In the genomic region with DNA sequence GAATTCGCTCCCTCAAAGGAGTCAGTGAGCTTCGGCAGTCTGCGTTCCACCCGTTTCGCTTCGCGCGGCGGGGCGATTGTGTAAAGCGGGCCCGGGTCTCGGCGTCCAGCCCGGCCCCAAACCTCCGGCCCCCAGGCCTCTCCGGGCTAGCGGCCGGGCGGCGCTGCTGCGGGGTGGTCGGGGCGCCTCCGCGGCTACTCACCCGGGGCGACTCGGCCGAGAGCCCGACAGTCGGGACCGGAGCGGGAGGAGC, we compare ENCODE assay signal across 1 cellular context.
TF ChIP-seq lines count a peak whose summit lies in the region.

No MANE protein-coding gene starts in this region.

TF ChIP-seq in K562, 482 proteins besides CTCF, POLR2A, EP300 and RAD21:
- TF ChIP-seq LCOR (CRISPR knock-in tag; IDR thresholded peaks at IDR 0.05) (no peak), MECOM (CRISPR knock-in tag; IDR thresholded peaks at IDR 0.05) (no peak), TBL1XR1 (IDR thresholded peaks at IDR 0.05; ENCODE audit: low read length in 2 of 2) (no peak), CEBPG (CRISPR knock-in tag; IDR thresholded peaks at IDR 0.05) (no peak), CEBPG (tag; conservative IDR thresholded peaks at IDR 0.05 in 1 of 2, IDR thresholded peaks at IDR 0.05 in 1 of 2) (no peak), GABPB1 (CRISPR knock-in tag; IDR thresholded peaks at IDR 0.05) (no peak), ESRRB (CRISPR knock-in tag; IDR thresholded peaks at IDR 0.05; ENCODE audit: borderline replicate concordance) (no peak), CEBPB (tag; IDR thresholded peaks at IDR 0.05) (no peak), ZNF146 (CRISPR knock-in tag; IDR thresholded peaks at IDR 0.05; ENCODE audit: unreplicated experiment) (no peak), CHD2 (IDR thresholded peaks at IDR 0.05; ENCODE audit: low read depth, low read length) (no peak), ATF1 (CRISPR knock-in tag; IDR thresholded peaks at IDR 0.05) (no peak), ATF1 (tag; IDR thresholded peaks at IDR 0.05) (no peak), RUNX1 (IDR thresholded peaks at IDR 0.05; ENCODE audit: low read depth) (no peak), ZFP91 (CRISPR knock-in tag; IDR thresholded peaks at IDR 0.05) (no peak), ATF4 (CRISPR knock-in tag; IDR thresholded peaks at IDR 0.05) (no peak)
- TF ChIP-seq, protein P1, sequence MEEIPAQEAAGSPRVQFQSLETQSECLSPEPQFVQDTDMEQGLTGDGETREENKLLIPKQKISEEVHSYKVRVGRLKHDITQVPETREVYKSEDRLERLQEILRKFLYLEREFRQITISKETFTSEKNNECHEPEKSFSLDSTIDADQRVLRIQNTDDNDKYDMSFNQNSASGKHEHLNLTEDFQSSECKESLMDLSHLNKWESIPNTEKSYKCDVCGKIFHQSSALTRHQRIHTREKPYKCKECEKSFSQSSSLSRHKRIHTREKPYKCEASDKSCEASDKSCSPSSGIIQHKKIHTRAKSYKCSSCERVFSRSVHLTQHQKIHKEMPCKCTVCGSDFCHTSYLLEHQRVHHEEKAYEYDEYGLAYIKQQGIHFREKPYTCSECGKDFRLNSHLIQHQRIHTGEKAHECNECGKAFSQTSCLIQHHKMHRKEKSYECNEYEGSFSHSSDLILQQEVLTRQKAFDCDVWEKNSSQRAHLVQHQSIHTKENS (CRISPR knock-in tag; IDR thresholded peaks at IDR 0.05), result no peak
- TF ChIP-seq, protein P2, sequence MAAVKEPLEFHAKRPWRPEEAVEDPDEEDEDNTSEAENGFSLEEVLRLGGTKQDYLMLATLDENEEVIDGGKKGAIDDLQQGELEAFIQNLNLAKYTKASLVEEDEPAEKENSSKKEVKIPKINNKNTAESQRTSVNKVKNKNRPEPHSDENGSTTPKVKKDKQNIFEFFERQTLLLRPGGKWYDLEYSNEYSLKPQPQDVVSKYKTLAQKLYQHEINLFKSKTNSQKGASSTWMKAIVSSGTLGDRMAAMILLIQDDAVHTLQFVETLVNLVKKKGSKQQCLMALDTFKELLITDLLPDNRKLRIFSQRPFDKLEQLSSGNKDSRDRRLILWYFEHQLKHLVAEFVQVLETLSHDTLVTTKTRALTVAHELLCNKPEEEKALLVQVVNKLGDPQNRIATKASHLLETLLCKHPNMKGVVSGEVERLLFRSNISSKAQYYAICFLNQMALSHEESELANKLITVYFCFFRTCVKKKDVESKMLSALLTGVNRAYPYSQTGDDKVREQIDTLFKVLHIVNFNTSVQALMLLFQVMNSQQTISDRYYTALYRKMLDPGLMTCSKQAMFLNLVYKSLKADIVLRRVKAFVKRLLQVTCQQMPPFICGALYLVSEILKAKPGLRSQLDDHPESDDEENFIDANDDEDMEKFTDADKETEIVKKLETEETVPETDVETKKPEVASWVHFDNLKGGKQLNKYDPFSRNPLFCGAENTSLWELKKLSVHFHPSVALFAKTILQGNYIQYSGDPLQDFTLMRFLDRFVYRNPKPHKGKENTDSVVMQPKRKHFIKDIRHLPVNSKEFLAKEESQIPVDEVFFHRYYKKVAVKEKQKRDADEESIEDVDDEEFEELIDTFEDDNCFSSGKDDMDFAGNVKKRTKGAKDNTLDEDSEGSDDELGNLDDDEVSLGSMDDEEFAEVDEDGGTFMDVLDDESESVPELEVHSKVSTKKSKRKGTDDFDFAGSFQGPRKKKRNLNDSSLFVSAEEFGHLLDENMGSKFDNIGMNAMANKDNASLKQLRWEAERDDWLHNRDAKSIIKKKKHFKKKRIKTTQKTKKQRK (IDR thresholded peaks at IDR 0.05; ENCODE audit: borderline replicate concordance, low read depth, low read length), result no peak
